ENCODE assay signal across 11 cellular contexts in genomic region chr1:33060579-33061083, GRCh38. TPM values are rescaled to one million over a fixed set of nuclear protein-coding genes. Genes with fewer than 3 reads are reported as not detected.
A peak's percentile ranks its signal among the peaks of the same experiment; 100 is the strongest.
DNase-seq lines count a peak whose midpoint lies in the region; ATAC-seq and TF ChIP-seq lines count a peak whose summit lies in the region.
"Had no signal": no experiment of that assay in that cellular context is flagged by ENCODE, and none has a peak within 500 bp of the region (broad histone marks: within the 10 kb centered on the region; RNA-seq: fewer than 3 reads in every experiment).

No MANE protein-coding gene starts in this region.

- H3K9ac ChIP-seq in adipocyte (ENCODE audit: low read length): no peak overlapping the region

- H3K27ac ChIP-seq in prostate gland: no peak overlapping the region

- DNase-seq in GM04504 (ENCODE audit: low read depth) (peak; percentile 83), adipocyte (ENCODE audit: low read depth) (peak; percentile 94), glomerular visceral epithelial cell (ENCODE audit: extremely low spot score) (peak; percentile 63), putamen (ENCODE audit: low spot score) (peak; percentile 69), OCI-M1 (lab: John Stamatoyannopoulos, UW) (no peak), prostate gland (ENCODE audit: low spot score) (no peak)
- DNase-seq in NK-92 treated with Interleukin-12 subunit alpha and Interleukin-12 subunit beta, amount 100 ng/mL, for 24 hours (lab: John Stamatoyannopoulos, UW): no peak
- DNase-seq: activated CD8-positive, alpha-beta memory T cell treated with anti-CD3 and anti-CD28 coated beads for 24 hours; effector memory CD4-positive, alpha-beta T cell; NCI-H82 had no signal

- intact Hi-C loops in prostate gland (cut with DNase I): no loop called here

- H3K27me3 ChIP-seq in adipocyte (replicated peaks; ENCODE audit: control insufficient read depth, insufficient read depth, low read length) (peaks cover 4% of the 10 kb centered on the region), prostate gland (replicated peaks; ENCODE audit: insufficient read depth) (no peaks in the 10 kb centered on the region)

- TF ChIP-seq POLR2A in prostate gland (IDR thresholded peaks at IDR 0.05): no peak

- H3K9me3 ChIP-seq in adipocyte (ENCODE audit: control insufficient read depth, low read length) (peaks cover 32% of the 10 kb centered on the region), prostate gland (no peaks in the 10 kb centered on the region)

- 63% methylated on average over 2 of the region's 2 CpGs for WGBS in prostate gland

- no peaks in the 10 kb centered on the region for H3K36me3 ChIP-seq in adipocyte (ENCODE audit: control insufficient read depth, insufficient read depth, low read length, severe bottlenecking)
- H3K36me3 ChIP-seq in prostate gland: no peaks in the 10 kb centered on the region

- H3K4me1 ChIP-seq in adipocyte (ENCODE audit: control insufficient read depth, insufficient read depth, low read length) (peaks cover 20% of the 10 kb centered on the region), prostate gland (replicated peaks) (no peaks in the 10 kb centered on the region)

- no peak for TF ChIP-seq CTCF in prostate gland (IDR thresholded peaks at IDR 0.05)

- ATAC-seq in GM21786 (IDR thresholded peaks at IDR 0.05; ENCODE audit: unreplicated experiment): no peak

- H3K4me3 ChIP-seq in adipocyte (ENCODE audit: low read length) (no peak overlapping the region), prostate gland (no peak overlapping the region)

RNA-seq across cellular contexts. Expression of gene AZIN2, which starts 20.3 kb away (rescaled TPM):
- 10 to 100 TPM in 1 of 2 donors, 1 to 10 TPM in 1; 5.6 to 16.0 TPM for total RNA-seq in prostate gland

RNA-seq across cellular contexts. Expression of gene AK2, which starts 23.9 kb away (rescaled TPM):
- 100 to 1,000 TPM; 120 to 123 TPM for total RNA-seq in prostate gland

Comparison
In these comparisons a context has a peak if more than half of its experiments do, and no peak if none do; other contexts are left out.
1. DNase-seq: peak in GM04504 (single experiment), adipocyte (single experiment), glomerular visceral epithelial cell (single experiment) and putamen (single experiment); none in OCI-M1 (single experiment), NK-92 treated with Interleukin-12 subunit alpha and Interleukin-12 subunit beta, amount 100 ng/mL, for 24 hours (single experiment) and prostate gland (single experiment).